ENCODE assay signal across 8 cellular contexts in the genomic region with DNA sequence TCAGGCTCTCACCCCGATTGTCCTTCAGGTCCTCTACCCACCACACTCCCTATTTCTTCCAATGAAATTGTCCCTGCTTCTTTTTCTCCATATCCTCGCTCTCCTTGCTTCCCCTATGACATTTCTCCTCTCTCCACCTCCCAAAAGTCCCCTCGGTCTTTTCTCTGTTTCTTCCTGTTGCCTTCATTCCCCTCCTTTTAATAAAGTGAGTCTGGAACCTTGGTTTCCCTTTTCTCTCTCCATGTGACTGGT.
DNase-seq lines count a peak whose midpoint lies in the region; ATAC-seq lines count a peak whose summit lies in the region.

No MANE protein-coding gene starts in this region.

- ATAC-seq in memory B cell (ENCODE audit: low read depth) (no peak), GM18520 (IDR thresholded peaks at IDR 0.05; ENCODE audit: unreplicated experiment) (no peak), HG02870 (IDR thresholded peaks at IDR 0.05; ENCODE audit: unreplicated experiment) (no peak)

- peaks cover 3% of the 10 kb centered on the region for H3K27me3 Mint-ChIP-seq in memory B cell

- no peaks in the 10 kb centered on the region for H3K27me3 ChIP-seq in HUES48 (ENCODE audit: control insufficient read depth, insufficient read depth, low read length)

- peak overlapping the region; percentile 96 for H3K9ac ChIP-seq in HUES48 (ENCODE audit: low read depth, low read length)

- H3K36me3 ChIP-seq in HUES48 (ENCODE audit: control insufficient read depth, insufficient read depth, low read length): peaks cover 23% of the 10 kb centered on the region

- H3K4me1 ChIP-seq in HUES48 (ENCODE audit: control insufficient read depth, insufficient read depth, low read length): peaks cover 12% of the 10 kb centered on the region

- H3K4me3 ChIP-seq in HUES48 (ENCODE audit: low read depth, low read length): peak overlapping the region; percentile 79

- DNase-seq in CD1c-positive myeloid dendritic cell (ENCODE audit: extremely low spot score) (peak; percentile 47), T47D (ENCODE audit: low read depth in 1 of 2, low spot score in 1 of 2) (peak; percentile 25 to 27), memory B cell (ENCODE audit: low spot score in 2 of 2) (no peak), DMS53 treated with DMSO at 0.1 percent for 48 hours (lab: John Stamatoyannopoulos, UW; ENCODE audit: unreplicated experiment) (no peak), NCI-H2196 (lab: John Stamatoyannopoulos, UW; ENCODE audit: unreplicated experiment) (no peak)

- H3K27ac ChIP-seq in HUES48 (ENCODE audit: low read depth, low read length): peak overlapping the region; percentile 88

- H3K4me1 Mint-ChIP-seq in memory B cell: peaks cover 28% of the 10 kb centered on the region

- no peaks in the 10 kb centered on the region for H3K9me3 Mint-ChIP-seq in memory B cell

- in situ Hi-C loops in T47D (cut with HindIII; ENCODE audit: low pct_unique_long_range_greater_than_20kb, low sequenced_read_pairs): no loop called here

- peak overlapping the region; percentile 93 for H3K4me3 Mint-ChIP-seq in memory B cell

- peaks cover 3% of the 10 kb centered on the region for H3K36me3 Mint-ChIP-seq in memory B cell

- H3K27ac Mint-ChIP-seq in memory B cell: peak overlapping the region; percentile 99

- H3K9me3 ChIP-seq in HUES48 (ENCODE audit: control insufficient read depth, insufficient read depth, low read length): no peaks in the 10 kb centered on the region

Comparison
In these comparisons a context has a peak if more than half of its experiments do, and no peak if none do; other contexts are left out.
1. DNase-seq: peak in CD1c-positive myeloid dendritic cell (single experiment) and T47D (2 of 2); none in memory B cell (0 of 2), DMS53 treated with DMSO at 0.1 percent for 48 hours (single experiment) and NCI-H2196 (single experiment).